In the genomic region with DNA sequence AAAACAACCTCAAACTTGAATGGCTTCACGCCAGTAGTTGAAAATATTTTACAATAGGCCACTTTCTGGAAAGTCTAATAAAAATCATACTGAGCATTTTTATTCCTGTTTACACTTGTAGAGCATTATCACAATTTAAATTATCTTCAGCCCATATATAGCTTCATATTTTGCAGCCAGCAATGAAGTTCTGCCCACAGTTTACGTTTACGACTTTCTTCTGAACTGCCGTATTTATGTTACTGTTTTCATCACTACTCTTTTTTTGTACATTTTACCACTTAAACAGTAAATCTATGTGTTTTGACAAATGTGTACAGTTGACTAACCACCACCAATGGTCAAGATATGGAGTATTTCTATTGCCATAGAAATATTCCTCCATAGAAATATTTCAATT, we compare ENCODE assay signal across 12 cellular contexts.
DNase-seq lines count a peak whose midpoint lies in the region; FAIRE-seq and TF ChIP-seq lines count a peak whose summit lies in the region.
"Had no signal": no experiment of that assay in that cellular context is flagged by ENCODE, and none has a peak within 500 bp of the region (broad histone marks: within the 10 kb centered on the region; RNA-seq: fewer than 3 reads in every experiment).

No MANE protein-coding gene starts in this region.

- CTCF ChIA-PET in PC-9 (lab: Charles Lee) (interaction anchor here (0.7 to 1.4 kb wide), 2 partner anchors 235 to 400 kb away, joined by 4 read pairs; no protein-coding TSS in a partner anchor), mammary epithelial cell (lab: Charles Lee; ENCODE audit: low non-redundant PET) (no interaction called here)

- H3K27ac ChIP-seq in PC-9, result no peak overlapping the region
- no peak overlapping the region for H3K27ac ChIP-seq in mammary epithelial cell (ENCODE audit: insufficient read depth, low read depth, low read length)
- H3K27ac ChIP-seq in osteoblast (ENCODE audit: low read depth, low read length), result peak overlapping the region; percentile 76
- H3K27ac ChIP-seq in tibial artery, result peak overlapping the region; percentile 62 to 68
- H3K27ac ChIP-seq: BLaER1 treated with 17β-estradiol and CSF1 and Interleukin-3, amounts not matched to agents 10 nM and 100 nM had no signal

- TF ChIP-seq CTCF in PC-9 (conservative IDR thresholded peaks at IDR 0.05) (no peak), mammary epithelial cell (conservative IDR thresholded peaks at IDR 0.05 in 1 of 2, IDR thresholded peaks at IDR 0.05 in 1 of 2; ENCODE audit: extremely low read depth in 1 of 2, insufficient read depth in 1 of 2, low read depth in 1 of 2, low read length in 2 of 2) (no peak), osteoblast (IDR thresholded peaks at IDR 0.05; ENCODE audit: extremely low read depth, low read depth, low read length) (no peak), tibial artery (IDR thresholded peaks at IDR 0.05) (no peak)

- H3K4me3 ChIP-seq in PC-9, result no peak overlapping the region
- H3K4me3 ChIP-seq in mammary epithelial cell (replicated peaks in 1 of 3; ENCODE audit: insufficient read depth in 1 of 3, low read depth in 2 of 3, low read length in 3 of 3), result no peak overlapping the region
- H3K4me3 ChIP-seq in osteoblast (ENCODE audit: insufficient read depth, low read length), result no peak overlapping the region
- peak overlapping the region; percentile 4 to 27 for H3K4me3 ChIP-seq in tibial artery
- H3K4me3 ChIP-seq: BLaER1 treated with 17β-estradiol and CSF1 and Interleukin-3, amounts not matched to agents 10 nM and 100 nM; dorsolateral prefrontal cortex had no signal

- 85% methylated on average over 4 of the region's 4 CpGs for WGBS in mammary epithelial cell (ENCODE audit: low coverage, missing lambda C conversion rate)

- no peak overlapping the region for H3K9ac ChIP-seq in mammary epithelial cell (ENCODE audit: insufficient read depth, low read length)
- H3K9ac ChIP-seq: BLaER1 treated with 17β-estradiol and CSF1 and Interleukin-3, amounts not matched to agents 10 nM and 100 nM had no signal

- peaks cover 18% of the 10 kb centered on the region for H3K4me1 ChIP-seq in PC-9 (replicated peaks; ENCODE audit: insufficient read depth)
- H3K4me1 ChIP-seq in mammary epithelial cell (ENCODE audit: insufficient read depth, low read length), result peaks cover 2% of the 10 kb centered on the region
- peaks cover 16% of the 10 kb centered on the region for H3K4me1 ChIP-seq in osteoblast (ENCODE audit: insufficient read depth, low read length)
- peaks cover 0 to 13% (median 6%) of the 10 kb centered on the region in 4 donors for H3K4me1 ChIP-seq in tibial artery
- H3K4me1 ChIP-seq: BLaER1 treated with 17β-estradiol and CSF1 and Interleukin-3, amounts not matched to agents 10 nM and 100 nM had no signal

- H3K36me3 ChIP-seq in PC-9 (ENCODE audit: low read depth) (no peaks in the 10 kb centered on the region), mammary epithelial cell (ENCODE audit: insufficient read depth, low read length) (no peaks in the 10 kb centered on the region), osteoblast (ENCODE audit: insufficient read depth, low read length) (no peaks in the 10 kb centered on the region), tibial artery (no peaks in the 10 kb centered on the region)
- H3K36me3 ChIP-seq: BLaER1 treated with 17β-estradiol and CSF1 and Interleukin-3, amounts not matched to agents 10 nM and 100 nM had no signal

- intact Hi-C loops in PC-9 (cut with micrococcal nuclease; ENCODE audit: unreplicated experiment) (loop anchor here (1.0 kb wide), 8 partner anchors 30 to 400 kb away; no protein-coding TSS in a partner anchor), mammary epithelial cell (cut with micrococcal nuclease) (loop anchor here (1.0 to 5.0 kb wide), 5 partner anchors 150 to 400 kb away; no protein-coding TSS in a partner anchor), tibial artery (cut with DNase I; ENCODE audit: low total_unique reads) (loop anchor here (5.0 kb wide), 1 partner anchor 305 kb away; no protein-coding TSS in a partner anchor), posterior vena cava (cut with DNase I) (loop anchor here (10.0 kb wide), 3 partner anchors 53 to 1753 kb away; no protein-coding TSS in a partner anchor)

- in situ Hi-C loops in mammary epithelial cell (cut with MboI; ENCODE audit: low sequenced_read_pairs in 2 of 2), result loop anchor here (25.0 kb wide), 1 partner anchor 390 kb away; the partner anchor contains the start of gene PRLH (in 2 of the 2)

- no peak for DNase-seq in PC-9
- no peak for DNase-seq in mammary epithelial cell
- DNase-seq in osteoblast (ENCODE audit: insufficient read length, low spot score, missing footprints), result no peak
- DNase-seq in tibial artery, result no peak
- DNase-seq in GM12892 (ENCODE audit: insufficient read length), result no peak
- DNase-seq in posterior vena cava (ENCODE audit: low spot score), result no peak
- no peak for DNase-seq in putamen (ENCODE audit: low spot score)
- DNase-seq: activated CD4-positive, CD25-positive, alpha-beta regulatory T cell; DMS153; dorsolateral prefrontal cortex; T-helper 17 cell had no signal

- H3K27me3 ChIP-seq in PC-9 (ENCODE audit: insufficient read depth, low read depth) (no peaks in the 10 kb centered on the region), mammary epithelial cell (ENCODE audit: insufficient read depth, low read length) (no peaks in the 10 kb centered on the region), osteoblast (ENCODE audit: insufficient read depth, low read length) (no peaks in the 10 kb centered on the region), tibial artery (no peaks in the 10 kb centered on the region)
- H3K27me3 ChIP-seq: BLaER1 treated with 17β-estradiol and CSF1 and Interleukin-3, amounts not matched to agents 10 nM and 100 nM had no signal

- H3K9me3 ChIP-seq in PC-9 (ENCODE audit: insufficient read depth, low read depth), result 0 out of 2 replicates have a peak, but pooled peaks cover 10% of the 10 kb centered on the region
- H3K9me3 ChIP-seq in mammary epithelial cell (replicated peaks; ENCODE audit: insufficient read depth, low read length), result peaks cover 4% of the 10 kb centered on the region
- no peaks in the 10 kb centered on the region for H3K9me3 ChIP-seq in osteoblast (ENCODE audit: low read depth, low read length)
- no peaks in the 10 kb centered on the region for H3K9me3 ChIP-seq in tibial artery

- peak overlapping the region; percentile 15; the same call in 1 of the 2 replicates for H3K4me2 ChIP-seq in PC-9
- H3K4me2 ChIP-seq in mammary epithelial cell (ENCODE audit: insufficient read depth, low read depth, low read length), result peak overlapping the region; percentile 45
- H3K4me2 ChIP-seq in osteoblast (ENCODE audit: insufficient read depth, low read length), result peak overlapping the region; percentile 45
- H3K4me2 ChIP-seq: BLaER1 treated with 17β-estradiol and CSF1 and Interleukin-3, amounts not matched to agents 10 nM and 100 nM had no signal

- BruUV-seq in PC-9 (replicated peaks; lab: Mats Ljungman, UMichigan) (no TSS peak), mammary epithelial cell (replicated peaks; lab: Mats Ljungman, UMichigan) (no TSS peak)

- dilution Hi-C loops in mammary epithelial cell (cut with HindIII; ENCODE audit: low sequenced_read_pairs), result no loop called here

- TF ChIP-seq POLR2A in GM12892 (IDR thresholded peaks at IDR 0.05; ENCODE audit: low read depth, low read length), result no peak

- H2AFZ ChIP-seq in PC-9 (no peak overlapping the region), mammary epithelial cell (ENCODE audit: low read depth, low read length) (no peak overlapping the region), osteoblast (ENCODE audit: low read length) (no peak overlapping the region)

- POLR2A ChIA-PET in PC-9 (lab: Charles Lee; ENCODE audit: unreplicated experiment), result interaction anchor here (0.6 kb wide), 1 partner anchor 128 kb away, joined by 4 read pairs; no protein-coding TSS in a partner anchor

- peaks cover 7% of the 10 kb centered on the region for H3F3A ChIP-seq in PC-9 (ENCODE audit: insufficient read depth, low read depth)

- H4K20me1 ChIP-seq in PC-9 (ENCODE audit: insufficient read depth), result no peaks in the 10 kb centered on the region
- no peaks in the 10 kb centered on the region for H4K20me1 ChIP-seq in mammary epithelial cell (ENCODE audit: insufficient read depth, low read length)
- no peaks in the 10 kb centered on the region for H4K20me1 ChIP-seq in osteoblast (ENCODE audit: insufficient read depth, low read length)
- H4K20me1 ChIP-seq: BLaER1 treated with 17β-estradiol and CSF1 and Interleukin-3, amounts not matched to agents 10 nM and 100 nM had no signal

- no peaks in the 10 kb centered on the region for H3K79me2 ChIP-seq in PC-9 (ENCODE audit: low read depth)
- no peaks in the 10 kb centered on the region for H3K79me2 ChIP-seq in mammary epithelial cell (ENCODE audit: insufficient read depth, low read length)
- no peaks in the 10 kb centered on the region for H3K79me2 ChIP-seq in osteoblast (ENCODE audit: insufficient read depth, low read length)

- no peak for FAIRE-seq in GM12892 (lab: Jason Lieb, UNC)

- H3K9me2 ChIP-seq in PC-9 (ENCODE audit: insufficient read depth), result no peaks in the 10 kb centered on the region

Comparison
In these comparisons a context has a peak if more than half of its experiments do, and no peak if none do; other contexts are left out.
1. H3K27ac ChIP-seq: peak in osteoblast (single experiment) and tibial artery (2 of 2); none in PC-9 (single experiment) and mammary epithelial cell (single experiment).
2. H3K4me3 ChIP-seq: peak in tibial artery (2 of 2); none in PC-9 (single experiment), mammary epithelial cell (0 of 3) and osteoblast (single experiment).
3. Peak in every context shown above with its lines, with median percentiles within 50 percentile points of each other: H3K4me2 ChIP-seq.